ENCODE assay signal across 1 cellular context in the genomic region with DNA sequence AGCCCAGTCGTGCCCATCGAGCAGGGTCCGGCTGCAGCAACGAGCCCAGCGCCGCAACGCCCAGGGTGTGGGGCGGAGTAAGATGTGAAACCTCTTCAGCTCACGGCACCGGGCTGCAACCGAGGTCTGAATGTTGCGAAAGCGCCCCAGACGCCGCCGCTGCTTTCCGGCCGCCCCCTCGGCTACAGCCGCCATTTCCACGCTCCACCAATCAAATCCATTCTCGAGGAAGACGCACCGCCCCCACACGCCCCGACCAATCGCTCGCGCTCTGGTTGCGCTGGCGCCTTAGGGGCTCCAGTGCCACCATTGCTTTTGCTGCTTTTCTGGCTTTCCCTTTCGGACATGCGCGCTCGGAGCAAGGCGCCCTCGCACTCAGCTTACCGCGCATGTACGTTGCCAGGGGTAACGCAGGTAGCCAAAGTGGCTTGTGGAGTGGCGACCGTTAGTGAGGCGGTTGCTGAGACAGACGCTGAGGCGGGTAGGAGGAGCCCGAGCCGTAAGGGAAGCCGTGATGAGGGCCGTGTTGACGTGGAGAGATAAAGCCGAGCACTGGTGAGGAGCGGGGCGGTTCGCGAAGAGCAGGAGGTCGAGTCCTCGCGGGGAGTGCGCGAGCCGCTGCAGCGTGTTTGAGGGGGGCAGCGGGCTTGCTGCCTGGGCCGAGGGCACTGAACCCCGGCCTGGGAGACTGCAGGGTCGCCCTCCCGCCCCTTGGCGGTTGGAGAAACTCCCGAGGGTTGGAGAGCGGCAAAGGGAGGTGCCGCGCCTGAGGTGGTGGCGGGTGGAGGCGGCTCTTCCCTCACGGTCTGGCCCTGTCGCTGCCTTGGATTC.
TF ChIP-seq lines count a peak whose summit lies in the region.

A gene with protein sequence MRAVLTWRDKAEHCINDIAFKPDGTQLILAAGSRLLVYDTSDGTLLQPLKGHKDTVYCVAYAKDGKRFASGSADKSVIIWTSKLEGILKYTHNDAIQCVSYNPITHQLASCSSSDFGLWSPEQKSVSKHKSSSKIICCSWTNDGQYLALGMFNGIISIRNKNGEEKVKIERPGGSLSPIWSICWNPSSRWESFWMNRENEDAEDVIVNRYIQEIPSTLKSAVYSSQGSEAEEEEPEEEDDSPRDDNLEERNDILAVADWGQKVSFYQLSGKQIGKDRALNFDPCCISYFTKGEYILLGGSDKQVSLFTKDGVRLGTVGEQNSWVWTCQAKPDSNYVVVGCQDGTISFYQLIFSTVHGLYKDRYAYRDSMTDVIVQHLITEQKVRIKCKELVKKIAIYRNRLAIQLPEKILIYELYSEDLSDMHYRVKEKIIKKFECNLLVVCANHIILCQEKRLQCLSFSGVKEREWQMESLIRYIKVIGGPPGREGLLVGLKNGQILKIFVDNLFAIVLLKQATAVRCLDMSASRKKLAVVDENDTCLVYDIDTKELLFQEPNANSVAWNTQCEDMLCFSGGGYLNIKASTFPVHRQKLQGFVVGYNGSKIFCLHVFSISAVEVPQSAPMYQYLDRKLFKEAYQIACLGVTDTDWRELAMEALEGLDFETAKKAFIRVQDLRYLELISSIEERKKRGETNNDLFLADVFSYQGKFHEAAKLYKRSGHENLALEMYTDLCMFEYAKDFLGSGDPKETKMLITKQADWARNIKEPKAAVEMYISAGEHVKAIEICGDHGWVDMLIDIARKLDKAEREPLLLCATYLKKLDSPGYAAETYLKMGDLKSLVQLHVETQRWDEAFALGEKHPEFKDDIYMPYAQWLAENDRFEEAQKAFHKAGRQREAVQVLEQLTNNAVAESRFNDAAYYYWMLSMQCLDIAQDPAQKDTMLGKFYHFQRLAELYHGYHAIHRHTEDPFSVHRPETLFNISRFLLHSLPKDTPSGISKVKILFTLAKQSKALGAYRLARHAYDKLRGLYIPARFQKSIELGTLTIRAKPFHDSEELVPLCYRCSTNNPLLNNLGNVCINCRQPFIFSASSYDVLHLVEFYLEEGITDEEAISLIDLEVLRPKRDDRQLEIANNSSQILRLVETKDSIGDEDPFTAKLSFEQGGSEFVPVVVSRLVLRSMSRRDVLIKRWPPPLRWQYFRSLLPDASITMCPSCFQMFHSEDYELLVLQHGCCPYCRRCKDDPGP (plus strand): TSS at position 408 of the 831 bp plus-strand sequence. CDS start 107 bp downstream, at position 515.
MBD4 (minus strand) TSS at position 132 of the 831 bp plus-strand sequence; CDS start at position 17, 115 bp downstream.

TF ChIP-seq in HEK293, 187 proteins besides CTCF, POLR2A, EP300 and RAD21 (continued from another document and continues in another):
- TF ChIP-seq PRDM4 (tag by site-specific recombination; IDR thresholded peaks at IDR 0.05) = no peak
- no peak for TF ChIP-seq ZNF157 (tag by site-specific recombination; IDR thresholded peaks at IDR 0.05)
- peak; percentile 74; the same call in 1 of the 2 replicates for TF ChIP-seq ZBTB20 (tag by site-specific recombination; IDR thresholded peaks at IDR 0.05)
- TF ChIP-seq ZSCAN18 (tag by site-specific recombination; IDR thresholded peaks at IDR 0.05) = no peak
- peak; percentile 48; the same call in 1 of the 2 replicates for TF ChIP-seq ZEB2 (tag by site-specific recombination; IDR thresholded peaks at IDR 0.05)
- no peak for TF ChIP-seq ZNF837 (tag by site-specific recombination; IDR thresholded peaks at IDR 0.05)
- 0 out of 2 replicates have a peak, but pooled peaks have one; percentile 15 for TF ChIP-seq TSHZ1 (tag by site-specific recombination; IDR thresholded peaks at IDR 0.05; ENCODE audit: borderline replicate concordance)
- TF ChIP-seq ZNF76 (tag by site-specific recombination; IDR thresholded peaks at IDR 0.05; ENCODE audit: borderline replicate concordance, low read depth) = peak; percentile 63; the same call in 1 of the 2 replicates
- no peak for TF ChIP-seq SETDB1 (IDR thresholded peaks at IDR 0.05; ENCODE audit: insufficient read length, low read length)
- TF ChIP-seq KLF10 (tag by site-specific recombination; IDR thresholded peaks at IDR 0.05) = peak; percentile 52
- no peak; the same call in 1 of the 2 replicates for TF ChIP-seq ZNF596 (tag by site-specific recombination; IDR thresholded peaks at IDR 0.05)
- peak; percentile 83; the same call in 1 of the 2 replicates for TF ChIP-seq REPIN1 (tag by site-specific recombination; IDR thresholded peaks at IDR 0.05; ENCODE audit: low read depth)
- no peak for TF ChIP-seq ZNF274 (IDR thresholded peaks at IDR 0.05; ENCODE audit: low read length)
- TF ChIP-seq ZNF274 (tag by site-specific recombination; IDR thresholded peaks at IDR 0.05; ENCODE audit: borderline replicate concordance) = no peak
- TF ChIP-seq ZNF214 (tag by site-specific recombination; IDR thresholded peaks at IDR 0.05; ENCODE audit: borderline replicate concordance) = no peak
- no peak for TF ChIP-seq ZNF138 (tag by site-specific recombination; IDR thresholded peaks at IDR 0.05; ENCODE audit: borderline replicate concordance)
- TF ChIP-seq ZNF530 (tag by site-specific recombination; IDR thresholded peaks at IDR 0.05; ENCODE audit: low read depth) = no peak
- no peak for TF ChIP-seq ZFP3 (tag by site-specific recombination; IDR thresholded peaks at IDR 0.05; ENCODE audit: low read depth)
- no peak for TF ChIP-seq HOXD13 (CRISPR knock-in tag; IDR thresholded peaks at IDR 0.05; ENCODE audit: borderline replicate concordance)
- no peak for TF ChIP-seq ZNF184 (tag by site-specific recombination; IDR thresholded peaks at IDR 0.05)
- peak; percentile 82 for TF ChIP-seq KLF16 (tag by site-specific recombination; IDR thresholded peaks at IDR 0.05)
- peak; percentile 84 for TF ChIP-seq GLIS2 (tag by site-specific recombination; IDR thresholded peaks at IDR 0.05)
- no peak for TF ChIP-seq ZNF248 (tag by site-specific recombination; IDR thresholded peaks at IDR 0.05)
- peak; percentile 48; the same call in 1 of the 2 replicates for TF ChIP-seq ZNF843 (tag by site-specific recombination; IDR thresholded peaks at IDR 0.05)
- peak; percentile 82 for TF ChIP-seq ZXDB (tag by site-specific recombination; IDR thresholded peaks at IDR 0.05)
- peak; percentile 72; the same call in 1 of the 2 replicates for TF ChIP-seq ZSCAN30 (tag by site-specific recombination; IDR thresholded peaks at IDR 0.05)
- no peak for TF ChIP-seq ZNF571 (tag by site-specific recombination; IDR thresholded peaks at IDR 0.05)
- no peak for TF ChIP-seq ZNF677 (tag by site-specific recombination; IDR thresholded peaks at IDR 0.05)
- TF ChIP-seq YY1 (tag by site-specific recombination; IDR thresholded peaks at IDR 0.05) = peak; percentile 64; the same call in 1 of the 2 replicates
- no peak for TF ChIP-seq SCRT1 (tag by site-specific recombination; IDR thresholded peaks at IDR 0.05; ENCODE audit: borderline replicate concordance)
- 0 out of 2 replicates have a peak, but pooled peaks have one; percentile 45 for TF ChIP-seq ZNF48 (tag by site-specific recombination; IDR thresholded peaks at IDR 0.05)
- no peak for TF ChIP-seq SALL2 (tag by site-specific recombination; IDR thresholded peaks at IDR 0.05; ENCODE audit: borderline replicate concordance)
- no peak for TF ChIP-seq ZSCAN4 (tag by site-specific recombination; IDR thresholded peaks at IDR 0.05)
- no peak for TF ChIP-seq ZIC2 (tag by site-specific recombination; IDR thresholded peaks at IDR 0.05)
- 0 out of 2 replicates have a peak, but pooled peaks have one; percentile 17 for TF ChIP-seq ZBTB21 (tag by site-specific recombination; IDR thresholded peaks at IDR 0.05)
- TF ChIP-seq IKZF3 (tag by site-specific recombination; IDR thresholded peaks at IDR 0.05) = peak; percentile 17; the same call in 1 of the 2 replicates
- TF ChIP-seq MYNN (tag by site-specific recombination; IDR thresholded peaks at IDR 0.05; ENCODE audit: borderline replicate concordance) = no peak
- TF ChIP-seq, protein P1, sequence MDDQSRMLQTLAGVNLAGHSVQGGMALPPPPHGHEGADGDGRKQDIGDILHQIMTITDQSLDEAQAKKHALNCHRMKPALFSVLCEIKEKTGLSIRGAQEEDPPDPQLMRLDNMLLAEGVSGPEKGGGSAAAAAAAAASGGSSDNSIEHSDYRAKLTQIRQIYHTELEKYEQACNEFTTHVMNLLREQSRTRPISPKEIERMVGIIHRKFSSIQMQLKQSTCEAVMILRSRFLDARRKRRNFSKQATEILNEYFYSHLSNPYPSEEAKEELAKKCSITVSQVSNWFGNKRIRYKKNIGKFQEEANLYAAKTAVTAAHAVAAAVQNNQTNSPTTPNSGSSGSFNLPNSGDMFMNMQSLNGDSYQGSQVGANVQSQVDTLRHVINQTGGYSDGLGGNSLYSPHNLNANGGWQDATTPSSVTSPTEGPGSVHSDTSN (CRISPR knock-in tag; IDR thresholded peaks at IDR 0.05) = no peak
- TF ChIP-seq, protein P2, sequence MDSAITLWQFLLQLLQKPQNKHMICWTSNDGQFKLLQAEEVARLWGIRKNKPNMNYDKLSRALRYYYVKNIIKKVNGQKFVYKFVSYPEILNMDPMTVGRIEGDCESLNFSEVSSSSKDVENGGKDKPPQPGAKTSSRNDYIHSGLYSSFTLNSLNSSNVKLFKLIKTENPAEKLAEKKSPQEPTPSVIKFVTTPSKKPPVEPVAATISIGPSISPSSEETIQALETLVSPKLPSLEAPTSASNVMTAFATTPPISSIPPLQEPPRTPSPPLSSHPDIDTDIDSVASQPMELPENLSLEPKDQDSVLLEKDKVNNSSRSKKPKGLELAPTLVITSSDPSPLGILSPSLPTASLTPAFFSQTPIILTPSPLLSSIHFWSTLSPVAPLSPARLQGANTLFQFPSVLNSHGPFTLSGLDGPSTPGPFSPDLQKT (IDR thresholded peaks at IDR 0.05; ENCODE audit: borderline replicate concordance, low read depth, low read length) = no peak
- no peak for TF ChIP-seq ZNF140 (tag by site-specific recombination; IDR thresholded peaks at IDR 0.05)
- no peak for TF ChIP-seq ZNF626 (tag by site-specific recombination; IDR thresholded peaks at IDR 0.05)
- TF ChIP-seq HOXA7 (CRISPR knock-in tag; IDR thresholded peaks at IDR 0.05; ENCODE audit: borderline replicate concordance) = no peak
